16 cellular contexts compared by ENCODE assay signal in genomic region chr20:35023624-35024023, GRCh38.
DNase-seq lines count a peak whose midpoint lies in the region; ATAC-seq and TF ChIP-seq lines count a peak whose summit lies in the region.
"Had no signal": no experiment of that assay in that cellular context is flagged by ENCODE, and none has a peak within 500 bp of the region (broad histone marks: within the 10 kb centered on the region; RNA-seq: fewer than 3 reads in every experiment).

No MANE protein-coding gene starts in this region.

- H3K9me3 Mint-ChIP-seq in stimulated activated memory B cell treated with anti-CD40 and anti-IgM and Interleukin-4, amounts not matched to agents 10 μg/mL and 1 μg/mL and 100 μg/mL, for 72 hours, result no peaks in the 10 kb centered on the region
- H3K9me3 Mint-ChIP-seq: CD8-positive, alpha-beta memory T cell had no signal

- peaks cover 51% of the 10 kb centered on the region for H3K36me3 Mint-ChIP-seq in stimulated activated memory B cell treated with anti-CD40 and anti-IgM and Interleukin-4, amounts not matched to agents 10 μg/mL and 1 μg/mL and 100 μg/mL, for 72 hours

- H3K27ac ChIP-seq in esophagus muscularis mucosa (replicated peaks in 1 of 4), result peak overlapping the region in 3 of 4 donors; percentile 19 to 35 (median 30)
- no peak overlapping the region for H3K27ac ChIP-seq in SJCRH30
- H3K27ac ChIP-seq: BLaER1, HL-60 had no signal

- H3K9me3 ChIP-seq in esophagus muscularis mucosa (no peaks in the 10 kb centered on the region), SJCRH30 (replicated peaks) (no peaks in the 10 kb centered on the region)
- H3K9me3 ChIP-seq: BLaER1, Caco-2 had no signal

- TF ChIP-seq CTCF in esophagus muscularis mucosa (IDR thresholded peaks at IDR 0.05), result no peak

- no peak overlapping the region for H3K4me3 Mint-ChIP-seq in stimulated activated memory B cell treated with anti-CD40 and anti-IgM and Interleukin-4, amounts not matched to agents 10 μg/mL and 1 μg/mL and 100 μg/mL, for 72 hours
- H3K4me3 Mint-ChIP-seq: CD8-positive, alpha-beta memory T cell had no signal

- ATAC-seq in left ventricle myocardium superior, result no peak
- no peak for ATAC-seq in Right ventricle myocardium inferior
- no peak for ATAC-seq in sciatic nerve
- no peak for ATAC-seq in stimulated activated memory B cell treated with anti-CD40 and anti-IgM and Interleukin-4, amounts not matched to agents 10 μg/mL and 1 μg/mL and 100 μg/mL, for 72 hours
- ATAC-seq in HG02885 (IDR thresholded peaks at IDR 0.05; ENCODE audit: poor library complexity, unreplicated experiment), result no peak

- H3K36me3 ChIP-seq in esophagus muscularis mucosa, result peaks cover 0 to 94% (median 64%) of the 10 kb centered on the region in 4 donors
- H3K36me3 ChIP-seq in SJCRH30, result peaks cover 28% of the 10 kb centered on the region; the same call in 1 of the 2 replicates

- no peak overlapping the region for H3K4me3 ChIP-seq in esophagus muscularis mucosa
- no peak overlapping the region for H3K4me3 ChIP-seq in SJCRH30
- H3K4me3 ChIP-seq: BLaER1 had no signal

- no peak for TF ChIP-seq POLR2A in esophagus muscularis mucosa (IDR thresholded peaks at IDR 0.05; ENCODE audit: low read depth)

- no peak for TF ChIP-seq EP300 in esophagus muscularis mucosa (IDR thresholded peaks at IDR 0.05)

- no peak overlapping the region for H3K27ac Mint-ChIP-seq in stimulated activated memory B cell treated with anti-CD40 and anti-IgM and Interleukin-4, amounts not matched to agents 10 μg/mL and 1 μg/mL and 100 μg/mL, for 72 hours

- intact Hi-C loops in left ventricle myocardium superior (cut with micrococcal nuclease), result no loop called here
- intact Hi-C loops in Right ventricle myocardium inferior (cut with DNase I), result loop anchor here (5.0 kb wide), 1 partner anchor 69 kb away; the partner anchor contains the start of gene TRPC4AP
- intact Hi-C loops in esophagus muscularis mucosa (cut with DNase I), result no loop called here
- intact Hi-C loops in sciatic nerve (cut with DNase I), result no loop called here

- DNase-seq in left ventricle myocardium superior (peak; percentile 19), Right ventricle myocardium inferior (ENCODE audit: missing footprints) (no peak), esophagus muscularis mucosa (ENCODE audit: extremely low spot score) (no peak), sciatic nerve (ENCODE audit: low spot score) (peak; percentile 27), SJCRH30 (no peak)
- DNase-seq: 8988T; AML-193; CD8-positive, alpha-beta memory T cell; DMS53; GF-D8; HCEC 1CT had no signal

- no peaks in the 10 kb centered on the region for H3K27me3 Mint-ChIP-seq in stimulated activated memory B cell treated with anti-CD40 and anti-IgM and Interleukin-4, amounts not matched to agents 10 μg/mL and 1 μg/mL and 100 μg/mL, for 72 hours

- H3K4me1 ChIP-seq in esophagus muscularis mucosa (peaks cover 0 to 44% (median 22%) of the 10 kb centered on the region in 4 donors), SJCRH30 (peaks cover 12% of the 10 kb centered on the region)
- H3K4me1 ChIP-seq: BLaER1, Caco-2 had no signal

- peaks cover 11% of the 10 kb centered on the region for H3K4me1 Mint-ChIP-seq in stimulated activated memory B cell treated with anti-CD40 and anti-IgM and Interleukin-4, amounts not matched to agents 10 μg/mL and 1 μg/mL and 100 μg/mL, for 72 hours

- WGBS in esophagus muscularis mucosa, result 73% methylated on average over 7 of the region's 7 CpGs

- no peaks in the 10 kb centered on the region for H3K27me3 ChIP-seq in esophagus muscularis mucosa
- no peaks in the 10 kb centered on the region for H3K27me3 ChIP-seq in SJCRH30
- H3K27me3 ChIP-seq: BLaER1 had no signal

Comparison
In these comparisons a context has a peak if more than half of its experiments do, and no peak if none do; other contexts are left out.
1. DNase-seq: peak in left ventricle myocardium superior (single experiment) and sciatic nerve (single experiment); none in Right ventricle myocardium inferior (single experiment), esophagus muscularis mucosa (single experiment) and SJCRH30 (0 of 2).